Comparison of ENCODE assay signal across 16 cellular contexts in the genomic region with DNA sequence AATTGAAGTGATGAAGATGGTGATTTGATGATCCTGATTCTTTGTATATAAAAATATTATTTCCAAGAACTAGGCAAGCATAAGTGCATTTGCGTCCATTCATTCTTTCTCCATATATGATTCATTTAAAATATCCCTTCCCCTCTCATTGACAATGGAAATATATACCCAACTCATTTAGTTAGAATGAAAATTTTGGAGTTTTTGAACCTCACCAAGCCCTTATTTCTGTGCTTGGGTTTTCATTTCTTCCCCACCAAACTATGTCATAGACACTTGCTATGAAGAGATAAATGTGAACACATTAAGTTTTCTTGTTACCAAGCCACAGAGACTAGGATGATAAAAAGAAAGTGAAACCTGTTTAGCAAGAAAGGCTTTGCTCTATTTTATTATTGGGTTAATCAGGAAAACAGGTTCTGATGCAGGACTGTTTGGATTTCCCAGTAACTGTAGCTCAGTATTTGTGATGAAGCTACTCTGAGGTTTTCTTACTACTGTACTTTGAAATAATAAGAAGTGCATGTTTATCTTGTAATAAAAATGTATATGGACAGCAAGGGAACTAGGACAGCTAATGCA.
"Had no signal": no experiment of that assay in that cellular context is flagged by ENCODE, and none has a peak within 500 bp of the region (broad histone marks: within the 10 kb centered on the region; RNA-seq: fewer than 3 reads in every experiment).

No MANE protein-coding gene starts in this region.

- H3K36me3 ChIP-seq: esophagus muscularis mucosa, neutrophil, transverse colon had no signal

- H3K27ac Mint-ChIP-seq: stimulated activated memory B cell treated with anti-CD40 and anti-IgM and Interleukin-4, amounts not matched to agents 10 μg/mL and 1 μg/mL and 100 μg/mL, for 72 hours had no signal

- H3K27ac ChIP-seq: dorsolateral prefrontal cortex, esophagus muscularis mucosa, neutrophil, transverse colon had no signal

- DNase-seq: activated CD4-positive, alpha-beta T cell treated with anti-CD3 and anti-CD28 coated beads, Interleukin-2, amount 50 U/mL, for 48 hours; activated gamma-delta T cell treated with Interleukin-2 at 50 U/mL for 16 hours; activated T-cell treated with anti-CD3 and anti-CD28 coated beads, Interleukin-2, amount 50 U/mL, for 48 hours; aorta; dorsolateral prefrontal cortex; glutamatergic neuron; left cardiac atrium; naive B cell; right cardiac atrium; substantia nigra; transverse colon had no signal

- H3K9me3 Mint-ChIP-seq: naive B cell; stimulated activated memory B cell treated with anti-CD40 and anti-IgM and Interleukin-4, amounts not matched to agents 10 μg/mL and 1 μg/mL and 100 μg/mL, for 72 hours had no signal

- H3K4me1 ChIP-seq: esophagus muscularis mucosa, transverse colon had no signal

- ATAC-seq: activated CD4-positive, CD25-positive, alpha-beta regulatory T cell treated with anti-CD3 and anti-CD28 coated beads, Interleukin-2, amount 50 U/mL, for 24 hours; left cardiac atrium; right cardiac atrium; stimulated activated memory B cell treated with anti-CD40 and anti-IgM and Interleukin-4, amounts not matched to agents 10 μg/mL and 1 μg/mL and 100 μg/mL, for 72 hours had no signal

- H3K9me3 ChIP-seq: esophagus muscularis mucosa, neutrophil, transverse colon had no signal

- H3K36me3 Mint-ChIP-seq: naive B cell; stimulated activated memory B cell treated with anti-CD40 and anti-IgM and Interleukin-4, amounts not matched to agents 10 μg/mL and 1 μg/mL and 100 μg/mL, for 72 hours had no signal

- H3K27me3 Mint-ChIP-seq: naive B cell; stimulated activated memory B cell treated with anti-CD40 and anti-IgM and Interleukin-4, amounts not matched to agents 10 μg/mL and 1 μg/mL and 100 μg/mL, for 72 hours had no signal

- H3K4me3 ChIP-seq: dorsolateral prefrontal cortex, esophagus muscularis mucosa, lung, transverse colon had no signal

- H3K4me3 Mint-ChIP-seq: naive B cell; stimulated activated memory B cell treated with anti-CD40 and anti-IgM and Interleukin-4, amounts not matched to agents 10 μg/mL and 1 μg/mL and 100 μg/mL, for 72 hours had no signal

- H3K27me3 ChIP-seq: dorsolateral prefrontal cortex, esophagus muscularis mucosa, neutrophil, transverse colon had no signal
